Comparison of ENCODE assay signal across 14 cellular contexts in genomic region chr5:133356386-133357331, GRCh38.
DNase-seq lines count a peak whose midpoint lies in the region; ATAC-seq and TF ChIP-seq lines count a peak whose summit lies in the region.
"Had no signal": no experiment of that assay in that cellular context is flagged by ENCODE, and none has a peak within 500 bp of the region (broad histone marks: within the 10 kb centered on the region; RNA-seq: fewer than 3 reads in every experiment).

No MANE protein-coding gene starts in this region.

- H3K4me3 ChIP-seq in adrenal gland (no peak overlapping the region), neural progenitor cell (no peak overlapping the region), esophagus muscularis mucosa (no peak overlapping the region)
- H3K4me3 ChIP-seq: BLaER1 had no signal

- TF ChIP-seq EP300 in esophagus muscularis mucosa (IDR thresholded peaks at IDR 0.05): no peak

- no peak overlapping the region for H3K4me2 ChIP-seq in neural progenitor cell
- H3K4me2 ChIP-seq: BLaER1 had no signal

- no peaks in the 10 kb centered on the region for H3K9me3 Mint-ChIP-seq in activated CD8-positive, alpha-beta memory T cell treated with anti-CD3 and anti-CD28 coated beads, Interleukin-2, amount 10 ng/mL, durations not matched to agents 7 days and 5 days (ENCODE audit: low read depth)
- H3K9me3 Mint-ChIP-seq in neural progenitor cell: no peaks in the 10 kb centered on the region
- peaks cover 3% of the 10 kb centered on the region for H3K9me3 Mint-ChIP-seq in stimulated activated memory B cell treated with anti-CD40 and anti-IgM and Interleukin-4, amounts not matched to agents 10 μg/mL and 1 μg/mL and 100 μg/mL, for 72 hours
- H3K9me3 Mint-ChIP-seq: CD8-positive, alpha-beta T cell had no signal

- H3K9me3 ChIP-seq in adrenal gland (replicated peaks in 1 of 3) (no peaks in the 10 kb centered on the region), neural progenitor cell (ENCODE audit: low read depth) (no peaks in the 10 kb centered on the region), esophagus muscularis mucosa (no peaks in the 10 kb centered on the region)
- H3K9me3 ChIP-seq: BLaER1 had no signal

- no peaks in the 10 kb centered on the region for H3K79me2 ChIP-seq in neural progenitor cell (ENCODE audit: low read depth)

- H3K36me3 Mint-ChIP-seq in activated CD8-positive, alpha-beta memory T cell treated with anti-CD3 and anti-CD28 coated beads, Interleukin-2, amount 10 ng/mL, durations not matched to agents 7 days and 5 days: no peaks in the 10 kb centered on the region
- no peaks in the 10 kb centered on the region for H3K36me3 Mint-ChIP-seq in neural progenitor cell
- H3K36me3 Mint-ChIP-seq in stimulated activated memory B cell treated with anti-CD40 and anti-IgM and Interleukin-4, amounts not matched to agents 10 μg/mL and 1 μg/mL and 100 μg/mL, for 72 hours: peaks cover 6% of the 10 kb centered on the region
- H3K36me3 Mint-ChIP-seq: CD8-positive, alpha-beta T cell had no signal

- H3K4me1 ChIP-seq in adrenal gland (replicated peaks in 1 of 2): peaks cover 0 to 4% of the 10 kb centered on the region in 2 donors
- peaks cover 48% of the 10 kb centered on the region for H3K4me1 ChIP-seq in neural progenitor cell
- H3K4me1 ChIP-seq in esophagus muscularis mucosa: no peaks in the 10 kb centered on the region
- H3K4me1 ChIP-seq: BLaER1 had no signal

- H3K9ac ChIP-seq in neural progenitor cell: no peak overlapping the region
- H3K9ac ChIP-seq: BLaER1 had no signal

- no peak overlapping the region for H3K4me3 Mint-ChIP-seq in activated CD8-positive, alpha-beta memory T cell treated with anti-CD3 and anti-CD28 coated beads, Interleukin-2, amount 10 ng/mL, durations not matched to agents 7 days and 5 days
- no peak overlapping the region for H3K4me3 Mint-ChIP-seq in neural progenitor cell
- no peak overlapping the region for H3K4me3 Mint-ChIP-seq in stimulated activated memory B cell treated with anti-CD40 and anti-IgM and Interleukin-4, amounts not matched to agents 10 μg/mL and 1 μg/mL and 100 μg/mL, for 72 hours
- H3K4me3 Mint-ChIP-seq: CD8-positive, alpha-beta T cell had no signal

- H3F3A ChIP-seq in neural progenitor cell (ENCODE audit: low read depth): peaks cover 46% of the 10 kb centered on the region

- intact Hi-C loops in adrenal gland (cut with DNase I) (no loop called here), esophagus muscularis mucosa (cut with DNase I) (no loop called here)

- CTCF ChIA-PET in activated CD8-positive, alpha-beta memory T cell treated with anti-CD3 and anti-CD28 coated beads, Interleukin-2, amount 10 ng/mL, durations not matched to agents 7 days and 5 days (lab: Charles Lee): interaction anchor here (0.9 kb wide), 1 partner anchor 9 kb away, joined by 3 read pairs; no protein-coding TSS in a partner anchor

- H3K27me3 Mint-ChIP-seq in activated CD8-positive, alpha-beta memory T cell treated with anti-CD3 and anti-CD28 coated beads, Interleukin-2, amount 10 ng/mL, durations not matched to agents 7 days and 5 days: peaks cover 18% of the 10 kb centered on the region
- peaks cover 15% of the 10 kb centered on the region for H3K27me3 Mint-ChIP-seq in neural progenitor cell (ENCODE audit: insufficient read depth, low read depth)
- H3K27me3 Mint-ChIP-seq in stimulated activated memory B cell treated with anti-CD40 and anti-IgM and Interleukin-4, amounts not matched to agents 10 μg/mL and 1 μg/mL and 100 μg/mL, for 72 hours: peaks cover 20% of the 10 kb centered on the region

- TF ChIP-seq POLR2A in adrenal gland (IDR thresholded peaks at IDR 0.05) (no peak), esophagus muscularis mucosa (IDR thresholded peaks at IDR 0.05; ENCODE audit: low read depth) (no peak)

- H3K27me3 ChIP-seq in adrenal gland (no peaks in the 10 kb centered on the region), neural progenitor cell (no peaks in the 10 kb centered on the region), esophagus muscularis mucosa (peaks cover 0 to 26% (median 0%) of the 10 kb centered on the region in 4 donors)
- H3K27me3 ChIP-seq: BLaER1 had no signal

- no peaks in the 10 kb centered on the region for H3K4me1 Mint-ChIP-seq in activated CD8-positive, alpha-beta memory T cell treated with anti-CD3 and anti-CD28 coated beads, Interleukin-2, amount 10 ng/mL, durations not matched to agents 7 days and 5 days
- H3K4me1 Mint-ChIP-seq in neural progenitor cell: peaks cover 73% of the 10 kb centered on the region
- H3K4me1 Mint-ChIP-seq in stimulated activated memory B cell treated with anti-CD40 and anti-IgM and Interleukin-4, amounts not matched to agents 10 μg/mL and 1 μg/mL and 100 μg/mL, for 72 hours: no peaks in the 10 kb centered on the region

- 69 to 72% (median 70%) methylated on average over 8 to 9 of the region's 9 CpGs for WGBS in adrenal gland, 4 donors
- WGBS in esophagus muscularis mucosa: 79% methylated on average over 9 of the region's 9 CpGs

- H3K27ac ChIP-seq in adrenal gland: no peak overlapping the region
- no peak overlapping the region for H3K27ac ChIP-seq in neural progenitor cell
- H3K27ac ChIP-seq in esophagus muscularis mucosa (replicated peaks in 1 of 4): no peak overlapping the region
- H3K27ac ChIP-seq: BLaER1 had no signal

- TF ChIP-seq CTCF in adrenal gland (IDR thresholded peaks at IDR 0.05): no peak
- no peak for TF ChIP-seq CTCF in neural progenitor cell (IDR thresholded peaks at IDR 0.05)
- TF ChIP-seq CTCF in esophagus muscularis mucosa (IDR thresholded peaks at IDR 0.05): no peak

- no peak for ATAC-seq in activated CD8-positive, alpha-beta memory T cell treated with anti-CD3 and anti-CD28 coated beads, Interleukin-2, amount 10 ng/mL, durations not matched to agents 7 days and 5 days
- ATAC-seq in stimulated activated memory B cell treated with anti-CD40 and anti-IgM and Interleukin-4, amounts not matched to agents 10 μg/mL and 1 μg/mL and 100 μg/mL, for 72 hours: peak; percentile 29
- no peak for ATAC-seq in GM18511 (IDR thresholded peaks at IDR 0.05; ENCODE audit: unreplicated experiment)
- ATAC-seq: CD8-positive, alpha-beta T cell had no signal

- H2AFZ ChIP-seq in neural progenitor cell (replicated peaks): no peak overlapping the region

- H3K27ac Mint-ChIP-seq in activated CD8-positive, alpha-beta memory T cell treated with anti-CD3 and anti-CD28 coated beads, Interleukin-2, amount 10 ng/mL, durations not matched to agents 7 days and 5 days: peak overlapping the region; percentile 54
- H3K27ac Mint-ChIP-seq in neural progenitor cell: peak overlapping the region; percentile 59
- peak overlapping the region; percentile 7 for H3K27ac Mint-ChIP-seq in stimulated activated memory B cell treated with anti-CD40 and anti-IgM and Interleukin-4, amounts not matched to agents 10 μg/mL and 1 μg/mL and 100 μg/mL, for 72 hours
- H3K27ac Mint-ChIP-seq: CD8-positive, alpha-beta T cell had no signal

- H3K36me3 ChIP-seq in adrenal gland (replicated peaks in 1 of 2) (no peaks in the 10 kb centered on the region), neural progenitor cell (no peaks in the 10 kb centered on the region), esophagus muscularis mucosa (no peaks in the 10 kb centered on the region)
- H3K36me3 ChIP-seq: BLaER1 had no signal

- H4K20me1 ChIP-seq in neural progenitor cell (ENCODE audit: low read depth): no peaks in the 10 kb centered on the region
- H4K20me1 ChIP-seq: BLaER1 had no signal

- peak; percentile 35 for DNase-seq in activated CD8-positive, alpha-beta memory T cell treated with anti-CD3 and anti-CD28 coated beads, Interleukin-2, amount 10 ng/mL, durations not matched to agents 7 days and 5 days
- no peak for DNase-seq in activated CD8-positive, alpha-beta memory T cell treated with anti-CD3 and anti-CD28 coated beads, Interleukin-2, amount 50 U/mL, for 4 hours
- peak; percentile 33 to 77 (median 69) for DNase-seq in adrenal gland
- no peak for DNase-seq in neural progenitor cell (ENCODE audit: low spot score)
- no peak for DNase-seq in RPMI8226
- no peak for DNase-seq in esophagus muscularis mucosa (ENCODE audit: extremely low spot score)
- DNase-seq: KG1, NCI-H1436 treated with DMSO at 0.1 percent for 48 hours, NCI-H2029 treated with DMSO at 0.1 percent for 48 hours, NCI-H748 treated with DMSO at 0.1 percent for 48 hours had no signal

Comparison
In these comparisons a context has a peak if more than half of its experiments do, and no peak if none do; other contexts are left out.
1. DNase-seq: peak in activated CD8-positive, alpha-beta memory T cell treated with anti-CD3 and anti-CD28 coated beads, Interleukin-2, amount 10 ng/mL, durations not matched to agents 7 days and 5 days (single experiment) and adrenal gland (7 of 7); none in activated CD8-positive, alpha-beta memory T cell treated with anti-CD3 and anti-CD28 coated beads, Interleukin-2, amount 50 U/mL, for 4 hours (single experiment), neural progenitor cell (single experiment), RPMI8226 (single experiment) and esophagus muscularis mucosa (single experiment).
2. H3K27ac Mint-ChIP-seq: peak in every context shown above with its lines; median percentile 59 in neural progenitor cell; 54 in activated CD8-positive, alpha-beta memory T cell treated with anti-CD3 and anti-CD28 coated beads, Interleukin-2, amount 10 ng/mL, durations not matched to agents 7 days and 5 days; 7 in stimulated activated memory B cell treated with anti-CD40 and anti-IgM and Interleukin-4, amounts not matched to agents 10 μg/mL and 1 μg/mL and 100 μg/mL, for 72 hours.